ENCODE assay signal across 18 cellular contexts in genomic region chr4:2734618-2735017, GRCh38. TPM values are rescaled to one million over a fixed set of nuclear protein-coding genes. Genes with fewer than 3 reads are reported as not detected.
A peak's percentile ranks its signal among the peaks of the same experiment; 100 is the strongest.
DNase-seq lines count a peak whose midpoint lies in the region; ATAC-seq, FAIRE-seq and TF ChIP-seq lines count a peak whose summit lies in the region.
"Had no signal": no experiment of that assay in that cellular context is flagged by ENCODE, and none has a peak within 500 bp of the region (broad histone marks: within the 10 kb centered on the region; RNA-seq: fewer than 3 reads in every experiment).

No MANE protein-coding gene starts in this region.

- no peaks in the 10 kb centered on the region for H3K27me3 ChIP-seq in GM12878 (replicated peaks in 1 of 2; ENCODE audit: control insufficient read depth in 2 of 2, insufficient read depth in 2 of 2, low read length in 1 of 2)
- H3K27me3 ChIP-seq: left lung, upper lobe of right lung had no signal

- TF ChIP-seq POLR2A in GM12878 (IDR thresholded peaks at IDR 0.05; ENCODE audit: low read depth, low read length): no peak

- TSS peak; percentile 34 for BruUV-seq in GM12878 (replicated peaks; lab: Mats Ljungman, UMichigan)

- no peak overlapping the region for H3K4me3 ChIP-seq in GM12878
- H3K4me3 ChIP-seq: left lung, prostate gland, upper lobe of right lung had no signal

- RAD21 ChIA-PET in GM12878 (lab: Charles Lee; ENCODE audit: unreplicated experiment): interaction anchor here (1.0 to 2.2 kb wide), 3 partner anchors 11 to 202 kb away, joined by 4 to 16 read pairs (median 7); no protein-coding TSS in a partner anchor

- H3K27me3 Mint-ChIP-seq in activated CD8-positive, alpha-beta memory T cell treated with anti-CD3 and anti-CD28 coated beads, Interleukin-2, amount 10 ng/mL, durations not matched to agents 7 days and 5 days: no peaks in the 10 kb centered on the region
- no peaks in the 10 kb centered on the region for H3K27me3 Mint-ChIP-seq in stimulated activated memory B cell treated with anti-CD40 and anti-IgM and Interleukin-4, amounts not matched to agents 10 μg/mL and 1 μg/mL and 100 μg/mL, for 72 hours

- H3K36me3 Mint-ChIP-seq in activated CD8-positive, alpha-beta memory T cell treated with anti-CD3 and anti-CD28 coated beads, Interleukin-2, amount 10 ng/mL, durations not matched to agents 7 days and 5 days: peaks cover 40% of the 10 kb centered on the region
- H3K36me3 Mint-ChIP-seq in stimulated activated memory B cell treated with anti-CD40 and anti-IgM and Interleukin-4, amounts not matched to agents 10 μg/mL and 1 μg/mL and 100 μg/mL, for 72 hours: peaks cover 69% of the 10 kb centered on the region

- peak overlapping the region; percentile 55 for H3K27ac Mint-ChIP-seq in activated CD8-positive, alpha-beta memory T cell treated with anti-CD3 and anti-CD28 coated beads, Interleukin-2, amount 10 ng/mL, durations not matched to agents 7 days and 5 days
- H3K27ac Mint-ChIP-seq in stimulated activated memory B cell treated with anti-CD40 and anti-IgM and Interleukin-4, amounts not matched to agents 10 μg/mL and 1 μg/mL and 100 μg/mL, for 72 hours: peak overlapping the region; percentile 2
- H3K27ac Mint-ChIP-seq: endodermal cell had no signal

- intact Hi-C loops in GM12878 (cut with micrococcal nuclease; ENCODE audit: unreplicated experiment): no loop called here

- no peak overlapping the region for H3K4me2 ChIP-seq in GM12878 (ENCODE audit: control insufficient read depth, insufficient read depth)

- CTCF ChIA-PET in activated CD8-positive, alpha-beta memory T cell treated with anti-CD3 and anti-CD28 coated beads, Interleukin-2, amount 10 ng/mL, durations not matched to agents 7 days and 5 days (lab: Charles Lee): no interaction called here
- CTCF ChIA-PET in GM12878 (lab: Yijun Ruan, JAX): interaction anchor here (1.1 to 1.3 kb wide), 3 partner anchors 12 to 62 kb away, joined by 3 read pairs; no protein-coding TSS in a partner anchor

- H3K9me3 Mint-ChIP-seq in activated CD8-positive, alpha-beta memory T cell treated with anti-CD3 and anti-CD28 coated beads, Interleukin-2, amount 10 ng/mL, durations not matched to agents 7 days and 5 days (ENCODE audit: low read depth): no peaks in the 10 kb centered on the region
- H3K9me3 Mint-ChIP-seq in stimulated activated memory B cell treated with anti-CD40 and anti-IgM and Interleukin-4, amounts not matched to agents 10 μg/mL and 1 μg/mL and 100 μg/mL, for 72 hours: no peaks in the 10 kb centered on the region

- no peak for ATAC-seq in activated CD8-positive, alpha-beta memory T cell treated with anti-CD3 and anti-CD28 coated beads, Interleukin-2, amount 10 ng/mL, durations not matched to agents 7 days and 5 days
- peak; percentile 76 for ATAC-seq in GM12878
- peak; percentile 94 for ATAC-seq in stimulated activated memory B cell treated with anti-CD40 and anti-IgM and Interleukin-4, amounts not matched to agents 10 μg/mL and 1 μg/mL and 100 μg/mL, for 72 hours
- no peak for ATAC-seq in GM19395 (IDR thresholded peaks at IDR 0.05; ENCODE audit: unreplicated experiment)

- H2AFZ ChIP-seq in GM12878 (ENCODE audit: control insufficient read depth, low read depth, low read length): no peak overlapping the region

- no peak for TF ChIP-seq EP300 in GM12878 (IDR thresholded peaks at IDR 0.05; ENCODE audit: borderline replicate concordance in 1 of 2, control insufficient read depth in 1 of 2, low read depth in 2 of 2, low read length in 2 of 2)

- in situ Hi-C loops in GM12878 (cut with MboI): no loop called here

- no peaks in the 10 kb centered on the region for H3K79me2 ChIP-seq in GM12878 (ENCODE audit: control insufficient read depth, insufficient read depth, low read length)

- no peak overlapping the region for H3K9ac ChIP-seq in GM12878 (ENCODE audit: control insufficient read depth, insufficient read depth, low read length)

- POLR2A ChIA-PET in GM12878 (lab: Charles Lee): interaction anchor here (0.5 to 1.5 kb wide), 5 partner anchors 8 to 38 kb away, joined by 3 to 9 read pairs (median 6); no protein-coding TSS in a partner anchor

- 69% methylated on average over 2 of the region's 2 CpGs for WGBS in GM12878 (ENCODE audit: insufficient coverage, insufficient replicate concordance, low lambda C conversion rate, missing lambda C conversion rate)

- H3K27ac ChIP-seq in GM12878 (ENCODE audit: control insufficient read depth, insufficient read depth): no peak overlapping the region
- H3K27ac ChIP-seq: left lung, prostate gland, upper lobe of right lung had no signal

- FAIRE-seq in GM12878 (lab: Jason Lieb, UNC): no peak

- TF ChIP-seq CTCF in GM12878 (IDR thresholded peaks at IDR 0.05 in 2 of 3, conservative IDR thresholded peaks at IDR 0.05 in 1 of 3; ENCODE audit: control insufficient read depth in 2 of 3, extremely low read depth in 1 of 3, insufficient read depth in 1 of 3, low read depth in 3 of 3, low read length in 3 of 3): no peak

- TF ChIP-seq RAD21 in GM12878 (IDR thresholded peaks at IDR 0.05; ENCODE audit: insufficient read depth, low read depth, low read length): no peak

- peaks cover 8% of the 10 kb centered on the region in 2 experiments; a peak in 3 of 4 replicates for H3K36me3 ChIP-seq in GM12878 (ENCODE audit: control insufficient read depth in 2 of 2, insufficient read depth in 2 of 2, low read length in 1 of 2)

- peaks cover 7% of the 10 kb centered on the region for H3K4me1 Mint-ChIP-seq in activated CD8-positive, alpha-beta memory T cell treated with anti-CD3 and anti-CD28 coated beads, Interleukin-2, amount 10 ng/mL, durations not matched to agents 7 days and 5 days
- peaks cover 28% of the 10 kb centered on the region for H3K4me1 Mint-ChIP-seq in stimulated activated memory B cell treated with anti-CD40 and anti-IgM and Interleukin-4, amounts not matched to agents 10 μg/mL and 1 μg/mL and 100 μg/mL, for 72 hours
- H3K4me1 Mint-ChIP-seq: endodermal cell had no signal

- peaks cover 3% of the 10 kb centered on the region; the same call in 1 of the 2 replicates for H3K4me1 ChIP-seq in GM12878 (ENCODE audit: control insufficient read depth, insufficient read depth, low read length)
- H3K4me1 ChIP-seq: prostate gland, upper lobe of right lung had no signal

- SMC1A ChIA-PET in GM12878 (lab: Charles Lee; ENCODE audit: uncharacterized antibody, unreplicated experiment): interaction anchor here (0.6 to 1.6 kb wide), 5 partner anchors 10 to 60 kb away, joined by 3 to 11 read pairs (median 4); partner anchors contain the start of gene TNIP2

- no peak for DNase-seq in activated CD8-positive, alpha-beta memory T cell treated with anti-CD3 and anti-CD28 coated beads, Interleukin-2, amount 10 ng/mL, durations not matched to agents 7 days and 5 days
- no peak for DNase-seq in activated CD8-positive, alpha-beta memory T cell treated with anti-CD3 and anti-CD28 coated beads for 24 hours
- DNase-seq in M059J (ENCODE audit: low read depth) (peak; percentile 70), GM12878 (ENCODE audit: low read depth, low spot score) (no peak), COLO829 (ENCODE audit: low spot score) (no peak)
- no peak for DNase-seq in stimulated activated CD4-positive, alpha-beta T cell treated with anti-CD3 and anti-CD28 coated beads, Interleukin-4, amount 100 ng/mL, for 1 hour
- DNase-seq: activated effector memory CD4-positive, alpha-beta T cell treated with anti-CD3 and anti-CD28 coated beads, Interleukin-2, amount 50 U/mL, for 16 hours; amygdala; endodermal cell; HCEC 1CT; left lung; NCI-H748 treated with DMSO at 0.1 percent for 48 hours; RPMI8226; stimulated activated naive CD4-positive, alpha-beta T cell; upper lobe of right lung had no signal

- no peaks in the 10 kb centered on the region for H4K20me1 ChIP-seq in GM12878 (ENCODE audit: control insufficient read depth, insufficient read depth)

- no peaks in the 10 kb centered on the region; the same call in 2 of the 3 replicates for H3K9me3 ChIP-seq in GM12878 (replicated peaks; ENCODE audit: control insufficient read depth, insufficient read depth, low read length)
- H3K9me3 ChIP-seq: prostate gland, upper lobe of right lung had no signal

- no peak overlapping the region for H3K4me3 Mint-ChIP-seq in activated CD8-positive, alpha-beta memory T cell treated with anti-CD3 and anti-CD28 coated beads, Interleukin-2, amount 10 ng/mL, durations not matched to agents 7 days and 5 days
- H3K4me3 Mint-ChIP-seq in stimulated activated memory B cell treated with anti-CD40 and anti-IgM and Interleukin-4, amounts not matched to agents 10 μg/mL and 1 μg/mL and 100 μg/mL, for 72 hours: no peak overlapping the region
- H3K4me3 Mint-ChIP-seq: endodermal cell had no signal

RNA-seq across cellular contexts. Expression of gene TNIP2, which starts 21.5 kb away (rescaled TPM):
- total RNA-seq in activated CD8-positive, alpha-beta memory T cell treated with anti-CD3 and anti-CD28 coated beads, Interleukin-2, amount 10 ng/mL, durations not matched to agents 7 days and 5 days: 10 to 100 TPM; 51.3 to 53.5 TPM
- total RNA-seq in M059J (2014; rRNA removed; shearing (Covaris generic)): 27.9 and 49.4 TPM in 2 replicates
- 48.2 and 58.3 TPM in 2 replicates for total RNA-seq in GM12878 (2013; cell fraction: nucleolus; rRNA removed)
- total RNA-seq in GM12878 (2014; rRNA removed): 55.0 and 59.8 TPM in 2 replicates
- 29.1 and 29.8 TPM in 2 replicates for total RNA-seq in GM12878 (2014; rRNA removed; fragmentation: Illumina TruSeq; extraction: Trizol)
- 62.9 and 64.8 TPM in 2 replicates for total RNA-seq in GM12878 (2021)
- 29.9 TPM for polyA plus RNA-seq in GM12878 (2011; ENCODE audit: low read depth)
- polyA plus RNA-seq in GM12878 (2011; rRNA removed): 27.9 and 42.0 TPM in 2 replicates
- polyA plus RNA-seq in GM12878 (2011; cell fraction: cytosol; rRNA removed): 41.0 and 63.7 TPM in 2 replicates
- polyA plus RNA-seq in GM12878 (2011; cell fraction: nucleus; rRNA removed): 126 and 142 TPM in 2 replicates
- polyA plus RNA-seq in GM12878 (2012): 48.8 and 57.0 TPM in 2 replicates
- polyA plus RNA-seq in GM12878 (2014; fragmentation: Illumina TruSeq; extraction: Trizol): 7.1 and 21.4 TPM in 2 replicates
- 1 to 10 TPM; 1.4 to 3.4 TPM for polyA plus RNA-seq in GM12878 (2014; fragmentation: Nextera tagmentation; extraction: Ambion mirVana)
- 64.9 and 68.5 TPM in 2 replicates for polyA plus RNA-seq in GM12878 (2014; rRNA removed)
- 10 to 100 TPM; 49.1 to 59.0 TPM for polyA plus RNA-seq in GM12878 (2016; fragmentation: Nextera tagmentation; extraction: Ambion mirVana)
- polyA minus RNA-seq in GM12878 (2011; rRNA and poly(A)+ RNA removed): 19.1 and 31.1 TPM in 2 replicates
- 13.6 and 13.8 TPM in 2 replicates for polyA minus RNA-seq in GM12878 (2011; cell fraction: cytosol; rRNA and poly(A)+ RNA removed)
- polyA minus RNA-seq in GM12878 (2011; cell fraction: nucleus; rRNA and poly(A)+ RNA removed): 17.2 and 30.8 TPM in 2 replicates

RNA-seq across cellular contexts. Expression of gene SH3BP2, which starts 58.3 kb away (rescaled TPM):
- total RNA-seq in activated CD8-positive, alpha-beta memory T cell treated with anti-CD3 and anti-CD28 coated beads, Interleukin-2, amount 10 ng/mL, durations not matched to agents 7 days and 5 days: 100 to 1,000 TPM in 1 of 2 experiments, 10 to 100 TPM in 1; 88.0 to 105 TPM
- 18.7 and 28.7 TPM in 2 replicates for total RNA-seq in M059J (2014; rRNA removed; shearing (Covaris generic))
- 275 and 349 TPM in 2 replicates for total RNA-seq in GM12878 (2013; cell fraction: nucleolus; rRNA removed)
- total RNA-seq in GM12878 (2014; rRNA removed) (35.5 and 40.9 TPM in 2 replicates), GM12878 (2014; rRNA removed; fragmentation: Illumina TruSeq; extraction: Trizol) (17.5 and 19.0 TPM in 2 replicates), GM12878 (2021) (51.1 and 61.8 TPM in 2 replicates)
- 9.0 TPM for polyA plus RNA-seq in GM12878 (2011; ENCODE audit: low read depth)
- polyA plus RNA-seq in GM12878 (2011; rRNA removed) (18.0 and 37.1 TPM in 2 replicates), GM12878 (2014; fragmentation: Illumina TruSeq; extraction: Trizol) (7.8 and 18.3 TPM in 2 replicates), GM12878 (2014; fragmentation: Nextera tagmentation; extraction: Ambion mirVana) (1 to 10 TPM; 1.1 TPM), GM12878 (2014; rRNA removed) (54.7 and 57.8 TPM in 2 replicates), GM12878 (2016; fragmentation: Nextera tagmentation; extraction: Ambion mirVana) (10 to 100 TPM; 23.0 to 24.8 TPM)
- 35.7 and 42.6 TPM in 2 replicates for polyA plus RNA-seq in GM12878 (2011; cell fraction: cytosol; rRNA removed)
- 270 and 290 TPM in 2 replicates for polyA plus RNA-seq in GM12878 (2011; cell fraction: nucleus; rRNA removed)
- 30.0 and 35.3 TPM in 2 replicates for polyA plus RNA-seq in GM12878 (2012)
- 72.7 and 138 TPM in 2 replicates for polyA minus RNA-seq in GM12878 (2011; rRNA and poly(A)+ RNA removed)
- polyA minus RNA-seq in GM12878 (2011; cell fraction: cytosol; rRNA and poly(A)+ RNA removed): 8.9 and 18.7 TPM in 2 replicates
- 47.3 and 86.5 TPM in 2 replicates for polyA minus RNA-seq in GM12878 (2011; cell fraction: nucleus; rRNA and poly(A)+ RNA removed)

Comparison
In these comparisons a context has a peak if more than half of its experiments do, and no peak if none do; other contexts are left out.
1. ATAC-seq: peak in GM12878 (single experiment) and stimulated activated memory B cell treated with anti-CD40 and anti-IgM and Interleukin-4, amounts not matched to agents 10 μg/mL and 1 μg/mL and 100 μg/mL, for 72 hours (single experiment); none in activated CD8-positive, alpha-beta memory T cell treated with anti-CD3 and anti-CD28 coated beads, Interleukin-2, amount 10 ng/mL, durations not matched to agents 7 days and 5 days (single experiment) and GM19395 (single experiment).